8 cellular contexts compared by ENCODE assay signal in genomic region chr14:24036963-24037657, GRCh38. TPM values are rescaled to one million over a fixed set of nuclear protein-coding genes. Genes with fewer than 3 reads are reported as not detected.
DNase-seq lines count a peak whose midpoint lies in the region; ATAC-seq and TF ChIP-seq lines count a peak whose summit lies in the region.
"Not testable (repeated sequence)": the region's sequence is repeated elsewhere in the genome, so short reads cannot be mapped to it uniquely, and the experiment has no call there.
"Had no signal": no experiment of that assay in that cellular context is flagged by ENCODE, and none has a peak within 500 bp of the region (broad histone marks: within the 10 kb centered on the region; RNA-seq: fewer than 3 reads in every experiment).

No MANE protein-coding gene starts in this region.

- not testable (repeated sequence) for DNase-seq in SJCRH30; activated naive CD8-positive, alpha-beta T cell treated with anti-CD3 and anti-CD28 coated beads for 36 hours; epithelial cell of prostate (ENCODE audit: low read depth, low spot score); memory B cell (ENCODE audit: low spot score in 2 of 2); sigmoid colon

- not testable (repeated sequence) for H3K27me3 Mint-ChIP-seq in activated naive CD8-positive, alpha-beta T cell treated with anti-CD3 and anti-CD28 coated beads for 36 hours; memory B cell

- not testable (repeated sequence) for H3K4me1 Mint-ChIP-seq in activated naive CD8-positive, alpha-beta T cell treated with anti-CD3 and anti-CD28 coated beads for 36 hours; memory B cell

- not testable (repeated sequence) for H3K36me3 Mint-ChIP-seq in activated naive CD8-positive, alpha-beta T cell treated with anti-CD3 and anti-CD28 coated beads for 36 hours; memory B cell

- not testable (repeated sequence) for H3K27me3 ChIP-seq in SJCRH30, sigmoid colon

- H3K27ac ChIP-seq in SJCRH30: not testable (repeated sequence)
- H3K27ac ChIP-seq in epithelial cell of prostate (peak overlapping the region; percentile 23), sigmoid colon (peak overlapping the region; percentile 84 to 93 (median 88))

- peak overlapping the region; percentile 67 for H3K4me3 ChIP-seq in SJCRH30
- H3K4me3 ChIP-seq in sigmoid colon: peak overlapping the region in 3 of 4 donors; percentile 53 to 59 (median 56)

- ATAC-seq in GM18517 (IDR thresholded peaks at IDR 0.05; ENCODE audit: unreplicated experiment) (peak; percentile 18), HG02884 (IDR thresholded peaks at IDR 0.05; ENCODE audit: unreplicated experiment) (peak; percentile 26), memory B cell (ENCODE audit: low read depth) (peak; percentile 21)

- WGBS in sigmoid colon, 2 donors: 33 to 47% methylated on average over 10 of the region's 10 CpGs

- peak overlapping the region; percentile 90 for H3K4me3 Mint-ChIP-seq in activated naive CD8-positive, alpha-beta T cell treated with anti-CD3 and anti-CD28 coated beads for 36 hours
- H3K4me3 Mint-ChIP-seq in memory B cell: peak overlapping the region; percentile 88

- not testable (repeated sequence) for H3K9me3 Mint-ChIP-seq in activated naive CD8-positive, alpha-beta T cell treated with anti-CD3 and anti-CD28 coated beads for 36 hours; memory B cell

- peak overlapping the region; percentile 73 for H3K27ac Mint-ChIP-seq in activated naive CD8-positive, alpha-beta T cell treated with anti-CD3 and anti-CD28 coated beads for 36 hours
- peak overlapping the region; percentile 72 for H3K27ac Mint-ChIP-seq in memory B cell

- not testable (repeated sequence) for H3K4me1 ChIP-seq in SJCRH30, sigmoid colon

- not testable (repeated sequence) for TF ChIP-seq CTCF in sigmoid colon (IDR thresholded peaks at IDR 0.05)

- not testable (repeated sequence) for H3K9me3 ChIP-seq in SJCRH30 (replicated peaks); sigmoid colon

- not testable (repeated sequence) for TF ChIP-seq EP300 in sigmoid colon (IDR thresholded peaks at IDR 0.05)

- not testable (repeated sequence) for H3K36me3 ChIP-seq in SJCRH30, sigmoid colon

- not testable (repeated sequence) for TF ChIP-seq POLR2A in sigmoid colon (IDR thresholded peaks at IDR 0.05)

- intact Hi-C loops in sigmoid colon (cut with DNase I): loop anchor here (1.0 to 5.0 kb wide), 2 partner anchors 23 to 50 kb away; partner anchors contain the start of gene DHRS4L2

RNA-seq across cellular contexts. Expression of gene CARMIL3, which starts 14.7 kb away (rescaled TPM):
- 0.20 and 0.40 TPM in 2 replicates for total RNA-seq in SJCRH30 (2014; rRNA removed; shearing (Covaris generic))
- total RNA-seq in activated naive CD8-positive, alpha-beta T cell treated with anti-CD3 and anti-CD28 coated beads for 36 hours: under 1 TPM; 0.43 to 0.56 TPM
- 1 to 10 TPM in 2 of 4 donors, under 1 TPM in 2; 0.14 to 3.3 (median 0.62) TPM for total RNA-seq in sigmoid colon
- polyA plus RNA-seq in sigmoid colon: 1 to 10 TPM in 1 of 3 donors, under 1 TPM in 2; under 0.01 to 1.7 (median 0.23) TPM

RNA-seq across cellular contexts. Expression of gene CPNE6, which starts 34.3 kb away (rescaled TPM):
- total RNA-seq in SJCRH30 (2014; rRNA removed; shearing (Covaris generic)): not detected in 2 replicates
- total RNA-seq in activated naive CD8-positive, alpha-beta T cell treated with anti-CD3 and anti-CD28 coated beads for 36 hours: not detected
- total RNA-seq in sigmoid colon: 1 to 10 TPM in 3 of 4 donors, not detected in 1; 1.8 to 3.3 (median 2.9) TPM
- under 1 TPM in 1 of 3 donors, not detected in 2; 0.42 TPM for polyA plus RNA-seq in sigmoid colon
- total RNA-seq: glomerular endothelial cell had no signal

RNA-seq across cellular contexts. Expression of gene DHRS4L2, which starts 48.4 kb away (rescaled TPM):
- total RNA-seq in SJCRH30 (2014; rRNA removed; shearing (Covaris generic)): 11.1 and 11.7 TPM in 2 replicates
- total RNA-seq in activated naive CD8-positive, alpha-beta T cell treated with anti-CD3 and anti-CD28 coated beads for 36 hours: 10 to 100 TPM; 18.1 to 20.8 TPM
- 10 to 100 TPM in 3 of 4 donors, 1 to 10 TPM in 1; 8.0 to 20.0 (median 17.6) TPM for total RNA-seq in sigmoid colon
- polyA plus RNA-seq in sigmoid colon: 10 to 100 TPM; 57.1 to 62.7 (median 57.6) TPM

RNA-seq across cellular contexts. Expression of gene PCK2, which starts 57.0 kb away (rescaled TPM):
- total RNA-seq in SJCRH30 (2014; rRNA removed; shearing (Covaris generic)): 14.9 and 16.2 TPM in 2 replicates
- total RNA-seq in activated naive CD8-positive, alpha-beta T cell treated with anti-CD3 and anti-CD28 coated beads for 36 hours: 100 to 1,000 TPM; 110 TPM
- total RNA-seq in sigmoid colon: 10 to 100 TPM in 2 of 4 donors, 1 to 10 TPM in 2; 7.1 to 12.2 (median 9.2) TPM
- 100 to 1,000 TPM in 1 of 3 donors, 10 to 100 TPM in 2; 66.1 to 109 (median 99.5) TPM for polyA plus RNA-seq in sigmoid colon
